Comparison of ENCODE assay signal across 9 cellular contexts in the genomic region with DNA sequence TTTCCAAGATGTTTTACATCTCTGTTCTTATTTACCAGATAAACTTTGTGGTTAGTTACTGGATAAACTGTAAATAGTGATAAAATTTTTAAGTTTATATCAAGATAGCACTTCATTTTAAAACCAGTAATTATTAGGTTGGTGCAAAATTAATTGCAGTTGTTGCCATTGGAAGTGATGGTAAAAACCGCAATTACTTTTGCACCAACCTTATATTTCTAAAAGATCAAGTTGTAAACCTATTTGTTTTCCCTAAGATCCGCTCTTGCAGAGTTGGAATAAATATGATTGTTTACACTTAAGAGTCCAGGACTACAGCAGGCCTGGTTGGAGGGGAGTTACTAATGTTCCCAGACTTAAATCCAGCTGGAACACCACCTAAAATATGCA. TPM values are rescaled to one million over a fixed set of nuclear protein-coding genes. Genes with fewer than 3 reads are reported as not detected.
DNase-seq lines count a peak whose midpoint lies in the region; ATAC-seq and TF ChIP-seq lines count a peak whose summit lies in the region.
"Had no signal": no experiment of that assay in that cellular context is flagged by ENCODE, and none has a peak within 500 bp of the region (broad histone marks: within the 10 kb centered on the region; RNA-seq: fewer than 3 reads in every experiment).

No MANE protein-coding gene starts in this region.

- H3K4me3 Mint-ChIP-seq in CD4-positive, alpha-beta memory T cell = peak overlapping the region; percentile 84 to 89 (median 84)
- H3K4me3 Mint-ChIP-seq in activated B cell treated with CpG ODN at 0.5 μM for 24 hours = peak overlapping the region; percentile 83

- H3K9me3 ChIP-seq in CD4-positive, alpha-beta memory T cell (ENCODE audit: control insufficient read depth in 1 of 2, low read length in 2 of 2) = no peaks in the 10 kb centered on the region
- H3K9me3 ChIP-seq in right cardiac atrium (ENCODE audit: control insufficient read depth, low read length) = no peaks in the 10 kb centered on the region
- no peaks in the 10 kb centered on the region for H3K9me3 ChIP-seq in psoas muscle

- POLR2A ChIA-PET in CD4-positive, alpha-beta memory T cell (lab: Charles Lee; ENCODE audit: partially characterized antibody) = interaction anchor here (0.8 kb wide), 1 partner anchor 128 kb away, joined by 3 read pairs; no protein-coding TSS in a partner anchor
- POLR2A ChIA-PET in activated B cell treated with CpG ODN at 0.5 μM for 24 hours (lab: Charles Lee) = interaction anchor here (0.6 kb wide), 1 partner anchor 1253 kb away, joined by 3 read pairs; no protein-coding TSS in a partner anchor

- H3K9me3 Mint-ChIP-seq in CD4-positive, alpha-beta memory T cell = no peaks in the 10 kb centered on the region
- no peaks in the 10 kb centered on the region for H3K9me3 Mint-ChIP-seq in activated B cell treated with CpG ODN at 0.5 μM for 24 hours

- ATAC-seq in activated B cell treated with CpG ODN at 0.5 μM for 24 hours (ENCODE audit: low read depth) (no peak), right cardiac atrium (no peak), psoas muscle (no peak), HG02571 (IDR thresholded peaks at IDR 0.05; ENCODE audit: unreplicated experiment) (no peak)

- peak overlapping the region; percentile 44 to 72 for H3K4me3 ChIP-seq in CD4-positive, alpha-beta memory T cell (ENCODE audit: low read length in 2 of 2)
- peak overlapping the region; percentile 43 for H3K4me3 ChIP-seq in right cardiac atrium (ENCODE audit: low read length)
- peak overlapping the region; percentile 74 for H3K4me3 ChIP-seq in psoas muscle

- DNase-seq in CD4-positive, alpha-beta memory T cell = no peak
- DNase-seq in activated B cell treated with CpG ODN at 0.5 μM for 24 hours (no peak), right cardiac atrium (no peak), psoas muscle (no peak), DMS53 (lab: John Stamatoyannopoulos, UW) (no peak), KBM-7 (no peak)
- no peak for DNase-seq in stimulated activated CD4-positive, alpha-beta T cell treated with anti-CD3 and anti-CD28 coated beads, Interleukin-12 subunit alpha, Interleukin-12 subunit beta, amount 100 ng/mL, for 4 hours
- DNase-seq: NCI-H446 had no signal

- H3K36me3 Mint-ChIP-seq in CD4-positive, alpha-beta memory T cell = no peaks in the 10 kb centered on the region
- H3K36me3 Mint-ChIP-seq in activated B cell treated with CpG ODN at 0.5 μM for 24 hours (ENCODE audit: low read depth) = no peaks in the 10 kb centered on the region

- H3K27ac ChIP-seq in CD4-positive, alpha-beta memory T cell (ENCODE audit: low read depth, low read length) = no peak overlapping the region
- H3K27ac ChIP-seq in right cardiac atrium (ENCODE audit: low read length) (no peak overlapping the region), psoas muscle (no peak overlapping the region)

- TF ChIP-seq CTCF in activated B cell treated with CpG ODN at 0.5 μM for 24 hours (IDR thresholded peaks at IDR 0.05) (no peak), psoas muscle (IDR thresholded peaks at IDR 0.05) (no peak)

- in situ Hi-C loops in KBM-7 (cut with MboI; ENCODE audit: low pct_unique_long_range_greater_than_20kb, low sequenced_read_pairs) = no loop called here

- peak overlapping the region in 2 of 7 donors; percentile 20 to 57 for H3K27ac Mint-ChIP-seq in CD4-positive, alpha-beta memory T cell
- H3K27ac Mint-ChIP-seq in activated B cell treated with CpG ODN at 0.5 μM for 24 hours = no peak overlapping the region

- H3K36me3 ChIP-seq in CD4-positive, alpha-beta memory T cell (ENCODE audit: insufficient read depth, low read length) = no peaks in the 10 kb centered on the region
- H3K36me3 ChIP-seq in psoas muscle (ENCODE audit: insufficient read depth in 1 of 2, low read depth in 1 of 2) = no peaks in the 10 kb centered on the region

- WGBS in right cardiac atrium = 20% methylated on average over 2 of the region's 2 CpGs
- 8 to 11% (median 8%) methylated on average over 2 of the region's 2 CpGs for WGBS in psoas muscle, 3 donors

- H3K27me3 ChIP-seq in CD4-positive, alpha-beta memory T cell (ENCODE audit: insufficient read depth, low read length) = no peaks in the 10 kb centered on the region
- no peaks in the 10 kb centered on the region for H3K27me3 ChIP-seq in right cardiac atrium (ENCODE audit: control insufficient read depth, insufficient read depth)
- H3K27me3 ChIP-seq in psoas muscle (ENCODE audit: insufficient read depth in 3 of 3, low read length in 2 of 3) = no peaks in the 10 kb centered on the region

- peaks cover 4 to 9% (median 7%) of the 10 kb centered on the region in 4 donors for H3K4me1 Mint-ChIP-seq in CD4-positive, alpha-beta memory T cell
- H3K4me1 Mint-ChIP-seq in activated B cell treated with CpG ODN at 0.5 μM for 24 hours = peaks cover 14% of the 10 kb centered on the region

- CTCF ChIA-PET in CD4-positive, alpha-beta memory T cell (lab: Charles Lee; ENCODE audit: partially characterized antibody) = no interaction called here
- CTCF ChIA-PET in activated B cell treated with CpG ODN at 0.5 μM for 24 hours (lab: Charles Lee) = no interaction called here

- no peaks in the 10 kb centered on the region for H3K27me3 Mint-ChIP-seq in CD4-positive, alpha-beta memory T cell
- peaks cover 19% of the 10 kb centered on the region for H3K27me3 Mint-ChIP-seq in activated B cell treated with CpG ODN at 0.5 μM for 24 hours

- intact Hi-C loops in CD4-positive, alpha-beta memory T cell (cut with micrococcal nuclease) = no loop called here
- intact Hi-C loops in activated B cell treated with CpG ODN at 0.5 μM for 24 hours (cut with micrococcal nuclease) (no loop called here), right cardiac atrium (cut with DNase I) (loop anchor here in 1 of 4 donors (10.0 kb wide), 1 partner anchor 109 kb away; no protein-coding TSS in a partner anchor), psoas muscle (cut with DNase I) (no loop called here)

- H3K4me1 ChIP-seq in CD4-positive, alpha-beta memory T cell (ENCODE audit: insufficient read depth, low read length) = peaks cover 7% of the 10 kb centered on the region
- H3K4me1 ChIP-seq in right cardiac atrium (ENCODE audit: control insufficient read depth, insufficient read depth, low read length) = peaks cover 3% of the 10 kb centered on the region
- no peaks in the 10 kb centered on the region for H3K4me1 ChIP-seq in psoas muscle

RNA-seq across cellular contexts. Expression of a gene that starts 0.5 kb away (rescaled TPM):
- total RNA-seq in CD4-positive, alpha-beta memory T cell = not detected
- not detected for polyA plus RNA-seq in CD4-positive, alpha-beta memory T cell
- total RNA-seq in activated B cell treated with CpG ODN at 0.5 μM for 24 hours (0.24 TPM in 1 of 2 replicates, not detected in the other), right cardiac atrium (10 to 100 TPM in 3 of 4 donors, 1 to 10 TPM in 1; 8.5 to 36.0 (median 18.6) TPM), psoas muscle (10 to 100 TPM in 2 of 4 donors, 1 to 10 TPM in 2; 4.2 to 17.0 (median 7.7) TPM)
- polyA plus RNA-seq in right cardiac atrium (7.2 TPM), psoas muscle (10 to 100 TPM in 2 of 3 donors, 1 to 10 TPM in 1; 5.1 to 15.3 (median 12.4) TPM)

RNA-seq across cellular contexts. Expression of a gene that starts 59.3 kb away (rescaled TPM):
- 1 to 10 TPM; 4.4 to 4.8 TPM for total RNA-seq in CD4-positive, alpha-beta memory T cell
- 1 to 10 TPM; 1.7 to 2.5 TPM for polyA plus RNA-seq in CD4-positive, alpha-beta memory T cell
- 3.3 and 3.8 TPM in 2 replicates for total RNA-seq in activated B cell treated with CpG ODN at 0.5 μM for 24 hours
- 1 to 10 TPM; 1.1 to 2.6 (median 1.8) TPM for total RNA-seq in right cardiac atrium
- 0.81 TPM for polyA plus RNA-seq in right cardiac atrium
- under 1 TPM; 0.22 to 0.60 (median 0.48) TPM for total RNA-seq in psoas muscle
- 1 to 10 TPM in 2 of 3 donors, under 1 TPM in 1; 0.28 to 2.6 (median 1.1) TPM for polyA plus RNA-seq in psoas muscle
